ENCODE assay signal across 27 cellular contexts in the genomic region with DNA sequence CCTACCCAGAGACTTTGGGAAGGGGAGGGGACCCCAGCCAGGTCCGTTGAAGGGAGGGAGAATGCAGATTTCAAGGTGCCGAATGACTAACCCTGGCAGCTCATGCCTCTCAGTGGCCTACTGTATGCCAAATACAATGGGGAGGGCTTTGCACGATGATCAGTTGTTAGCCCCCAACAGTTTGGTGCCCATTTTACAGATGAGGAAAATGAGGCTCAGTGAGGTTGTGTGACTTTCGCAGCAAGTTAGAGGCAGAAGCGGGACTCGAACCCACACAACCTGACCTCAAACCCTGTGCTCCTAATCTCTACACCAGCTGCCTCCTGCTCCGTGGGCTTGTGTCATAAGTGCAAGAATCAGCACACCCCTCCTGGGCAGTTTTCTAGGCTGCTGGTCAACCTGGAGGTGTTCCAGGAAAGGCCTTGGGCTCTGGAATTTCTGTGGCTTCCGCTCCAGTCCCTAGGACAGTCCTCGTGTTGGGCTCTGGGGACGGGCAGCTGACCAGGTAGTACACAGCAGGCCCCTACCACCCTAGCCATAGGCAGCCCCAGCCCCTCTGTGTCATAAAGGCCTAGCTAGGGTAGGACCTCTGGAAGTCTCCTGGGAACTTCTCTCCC. TPM values are rescaled to one million over a fixed set of nuclear protein-coding genes. Genes with fewer than 3 reads are reported as not detected.
"Had no signal": no experiment of that assay in that cellular context is flagged by ENCODE, and none has a peak within 500 bp of the region (broad histone marks: within the 10 kb centered on the region; RNA-seq: fewer than 3 reads in every experiment).

No MANE protein-coding gene starts in this region.

- ATAC-seq: activated CD8-positive, alpha-beta T cell treated with anti-CD3 and anti-CD28 coated beads for 36 hours; activated T-cell treated with anti-CD3 and anti-CD28 coated beads, Interleukin-2, amount 50 U/mL, for 4 hours; activated T-helper 17 cell treated with anti-CD3 and anti-CD28 coated beads, Interleukin-2, amount 50 U/mL, for 72 hours; foreskin keratinocyte; heart right ventricle; naive thymus-derived CD8-positive, alpha-beta T cell; pancreas; psoas muscle had no signal

- H3K9me3 ChIP-seq: esophagus muscularis mucosa, pancreas, psoas muscle, suprapubic skin, tibial artery had no signal

- H3K27ac ChIP-seq: esophagus muscularis mucosa, foreskin keratinocyte, heart right ventricle, pancreas, psoas muscle, suprapubic skin, tibial artery had no signal

- H3K4me1 ChIP-seq: esophagus muscularis mucosa, foreskin keratinocyte, pancreas, psoas muscle, suprapubic skin, tibial artery had no signal

- H3K27me3 ChIP-seq: esophagus muscularis mucosa, heart right ventricle, pancreas, suprapubic skin, tibial artery had no signal

- H3K27ac Mint-ChIP-seq: activated B cell treated with CpG ODN at 0.5 μM for 24 hours; activated CD8-positive, alpha-beta T cell treated with anti-CD3 and anti-CD28 coated beads for 36 hours; activated T-helper 17 cell treated with anti-CD3 and anti-CD28 coated beads, Interleukin-2, amount 50 U/mL, for 72 hours; naive thymus-derived CD8-positive, alpha-beta T cell; T-helper 2 cell treated with Interferon-gamma antibody and Interleukin-4, amounts not matched to agents 5 μg/mL and 100 μg/mL, for 36 hours had no signal

- FAIRE-seq: colon, pancreas had no signal

- H3K36me3 ChIP-seq: pancreas, suprapubic skin, tibial artery had no signal

- H3K4me3 Mint-ChIP-seq: activated B cell treated with CpG ODN at 0.5 μM for 24 hours; activated CD8-positive, alpha-beta T cell treated with anti-CD3 and anti-CD28 coated beads for 36 hours; activated T-cell treated with anti-CD3 and anti-CD28 coated beads, Interleukin-2, amount 50 U/mL, for 4 hours; activated T-helper 17 cell treated with anti-CD3 and anti-CD28 coated beads, Interleukin-2, amount 50 U/mL, for 72 hours; central memory CD8-positive, alpha-beta T cell; naive thymus-derived CD8-positive, alpha-beta T cell; neural crest cell; T-helper 2 cell treated with Interferon-gamma antibody and Interleukin-4, amounts not matched to agents 5 μg/mL and 100 μg/mL, for 36 hours had no signal

- H3K4me2 ChIP-seq: smooth muscle cell had no signal

- H3K9me3 Mint-ChIP-seq: activated CD8-positive, alpha-beta T cell treated with anti-CD3 and anti-CD28 coated beads for 36 hours; activated T-helper 17 cell treated with anti-CD3 and anti-CD28 coated beads, Interleukin-2, amount 50 U/mL, for 72 hours; central memory CD8-positive, alpha-beta T cell; neural crest cell; T-helper 2 cell treated with Interferon-gamma antibody and Interleukin-4, amounts not matched to agents 5 μg/mL and 100 μg/mL, for 36 hours had no signal

- H3K4me1 Mint-ChIP-seq: activated B cell treated with CpG ODN at 0.5 μM for 24 hours; activated T-helper 17 cell treated with anti-CD3 and anti-CD28 coated beads, Interleukin-2, amount 50 U/mL, for 72 hours; central memory CD8-positive, alpha-beta T cell; naive thymus-derived CD8-positive, alpha-beta T cell; neural crest cell had no signal

- DNase-seq: activated B cell treated with CpG ODN at 0.5 μM for 24 hours; activated CD4-positive, alpha-beta T cell treated with anti-CD3 and anti-CD28 coated beads, Interleukin-2, amount 50 U/mL, for 1 hour; activated CD8-positive, alpha-beta T cell treated with anti-CD3 and anti-CD28 coated beads for 36 hours; activated gamma-delta T cell treated with Interleukin-2 at 50 U/mL for 16 hours; activated naive CD4-positive, alpha-beta T cell treated with anti-CD3 and anti-CD28 coated beads, Interleukin-2, amount 50 U/mL, for 16 hours; activated T-cell treated with anti-CD3 and anti-CD28 coated beads, Interleukin-2, amount 50 U/mL, for 4 hours; amygdala; dermis blood vessel endothelial cell; effector CD4-positive, alpha-beta T cell; foreskin keratinocyte; heart right ventricle; midbrain; naive thymus-derived CD8-positive, alpha-beta T cell; nucleus accumbens; stimulated activated naive CD4-positive, alpha-beta T cell; T-helper 1 cell; tibial artery had no signal

- H3K27me3 Mint-ChIP-seq: activated CD8-positive, alpha-beta T cell treated with anti-CD3 and anti-CD28 coated beads for 36 hours; activated T-helper 17 cell treated with anti-CD3 and anti-CD28 coated beads, Interleukin-2, amount 50 U/mL, for 72 hours; naive thymus-derived CD8-positive, alpha-beta T cell had no signal

- H3K4me3 ChIP-seq: esophagus muscularis mucosa, heart right ventricle, pancreas, psoas muscle, smooth muscle cell, suprapubic skin, tibial artery had no signal

RNA-seq across cellular contexts. Expression of gene C16orf89, which starts 20.1 kb away (rescaled TPM):
- total RNA-seq: activated B cell treated with CpG ODN at 0.5 μM for 24 hours; activated CD8-positive, alpha-beta T cell treated with anti-CD3 and anti-CD28 coated beads for 36 hours; activated T-cell treated with anti-CD3 and anti-CD28 coated beads, Interleukin-2, amount 50 U/mL, for 4 hours; activated T-helper 17 cell treated with anti-CD3 and anti-CD28 coated beads, Interleukin-2, amount 50 U/mL, for 72 hours; dermis blood vessel endothelial cell; foreskin keratinocyte; naive thymus-derived CD8-positive, alpha-beta T cell; neural crest cell; smooth muscle cell had no signal
- polyA plus RNA-seq: foreskin keratinocyte; naive thymus-derived CD8-positive, alpha-beta T cell; smooth muscle cell had no signal
